2 cellular contexts compared by ENCODE assay signal in genomic region chr10:47725047-47725446, GRCh38. TPM values are rescaled to one million over a fixed set of nuclear protein-coding genes. Genes with fewer than 3 reads are reported as not detected.
"Had no signal": no experiment of that assay in that cellular context is flagged by ENCODE, and none has a peak within 500 bp of the region (broad histone marks: within the 10 kb centered on the region; RNA-seq: fewer than 3 reads in every experiment).

No MANE protein-coding gene starts in this region.

RNA-seq across cellular contexts. Expression of gene SYT15B, which starts 38.3 kb away (rescaled TPM):
- total RNA-seq: M059J, PC-3 had no signal
